12 cellular contexts compared by ENCODE assay signal in the genomic region with DNA sequence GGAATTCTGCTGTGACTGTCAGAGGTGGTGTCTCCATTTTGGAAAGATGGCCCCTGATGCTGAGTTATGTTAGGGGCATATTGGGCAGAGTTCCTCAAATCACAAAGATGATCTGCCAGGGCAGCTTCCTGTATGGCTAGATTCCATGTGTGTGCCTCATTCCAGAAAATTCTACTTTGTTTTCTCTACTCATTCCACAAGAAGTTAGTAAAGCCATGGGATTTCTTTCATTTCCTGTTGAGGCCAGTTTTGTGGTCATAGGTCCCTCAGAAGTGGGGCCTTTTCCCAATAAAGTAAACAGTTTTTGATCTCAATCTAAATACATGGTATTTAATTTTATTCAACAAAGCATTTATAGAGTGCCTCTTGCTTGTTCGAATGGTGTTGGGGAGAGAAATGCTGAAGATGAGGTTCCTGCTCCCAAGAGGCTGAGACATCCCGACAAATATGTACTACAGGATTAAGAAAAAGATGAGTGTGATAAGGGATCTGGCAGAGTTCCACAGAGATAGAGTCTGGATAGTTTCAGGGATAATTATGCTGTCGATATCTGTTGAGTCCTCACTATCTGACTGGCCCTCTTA. TPM values are rescaled to one million over a fixed set of nuclear protein-coding genes. Genes with fewer than 3 reads are reported as not detected.
DNase-seq lines count a peak whose midpoint lies in the region; ATAC-seq, FAIRE-seq and TF ChIP-seq lines count a peak whose summit lies in the region.
"Had no signal": no experiment of that assay in that cellular context is flagged by ENCODE, and none has a peak within 500 bp of the region (broad histone marks: within the 10 kb centered on the region; RNA-seq: fewer than 3 reads in every experiment).

No MANE protein-coding gene starts in this region.

- no peaks in the 10 kb centered on the region for H3K4me1 Mint-ChIP-seq in activated T-cell treated with anti-CD3 and anti-CD28 coated beads, Interleukin-2, amount 50 U/mL, for 4 hours (ENCODE audit: low read depth)
- H3K4me1 Mint-ChIP-seq: GM23338; naive thymus-derived CD8-positive, alpha-beta T cell had no signal

- TF ChIP-seq CTCF in AG09319 (IDR thresholded peaks at IDR 0.05; ENCODE audit: low read depth, low read length) (no peak), epithelial cell of esophagus (IDR thresholded peaks at IDR 0.05; ENCODE audit: insufficient read depth, low read depth, low read length, missing control alignments) (no peak), psoas muscle (IDR thresholded peaks at IDR 0.05) (no peak)

- no peaks in the 10 kb centered on the region for H3K9me3 ChIP-seq in psoas muscle

- no peaks in the 10 kb centered on the region for H3K27me3 Mint-ChIP-seq in activated T-cell treated with anti-CD3 and anti-CD28 coated beads, Interleukin-2, amount 50 U/mL, for 4 hours (ENCODE audit: low read depth)
- H3K27me3 Mint-ChIP-seq: naive thymus-derived CD8-positive, alpha-beta T cell had no signal

- H3K27ac ChIP-seq in psoas muscle: no peak overlapping the region
- H3K27ac ChIP-seq: C4-2B had no signal

- H3K9me3 Mint-ChIP-seq in activated T-cell treated with anti-CD3 and anti-CD28 coated beads, Interleukin-2, amount 50 U/mL, for 4 hours: no peaks in the 10 kb centered on the region
- H3K9me3 Mint-ChIP-seq: naive thymus-derived CD8-positive, alpha-beta T cell had no signal

- no peak for ATAC-seq in HG03439 (IDR thresholded peaks at IDR 0.05; ENCODE audit: unreplicated experiment)
- ATAC-seq in activated T-cell treated with anti-CD3 and anti-CD28 coated beads, Interleukin-2, amount 50 U/mL, for 4 hours: no peak
- ATAC-seq in psoas muscle: no peak
- ATAC-seq: GM23338; naive thymus-derived CD8-positive, alpha-beta T cell had no signal

- peaks cover 16% of the 10 kb centered on the region for H3K4me1 ChIP-seq in psoas muscle

- peak; percentile 62 for DNase-seq in AG09319 (ENCODE audit: extremely low read depth, low read depth)
- peak; percentile 23 for DNase-seq in RCC 7860 (ENCODE audit: low spot score)
- DNase-seq in epithelial cell of esophagus (ENCODE audit: low read depth): peak; percentile 72
- DNase-seq in non-pigmented ciliary epithelial cell (ENCODE audit: low read depth): peak; percentile 79
- no peak for DNase-seq in activated T-cell treated with anti-CD3 and anti-CD28 coated beads, Interleukin-2, amount 50 U/mL, for 4 hours
- no peak for DNase-seq in NCI-H748 treated with DMSO at 0.1 percent for 48 hours (lab: John Stamatoyannopoulos, UW)
- no peak for DNase-seq in psoas muscle
- DNase-seq: naive thymus-derived CD8-positive, alpha-beta T cell; NCI-H2107 had no signal

- no peak for FAIRE-seq in RCC 7860 (lab: Jason Lieb, UNC)

- H3K4me3 Mint-ChIP-seq in activated T-cell treated with anti-CD3 and anti-CD28 coated beads, Interleukin-2, amount 50 U/mL, for 4 hours: no peak overlapping the region
- H3K4me3 Mint-ChIP-seq: GM23338; naive thymus-derived CD8-positive, alpha-beta T cell had no signal

- intact Hi-C loops in psoas muscle (cut with DNase I): loop anchor here (5.0 to 10.0 kb wide), 3 partner anchors 173 to 831 kb away; no protein-coding TSS in a partner anchor

- 77 to 82% (median 79%) methylated on average over 3 of the region's 3 CpGs for WGBS in psoas muscle, 3 donors

- H3K4me3 ChIP-seq in epithelial cell of esophagus (ENCODE audit: low read length): no peak overlapping the region
- no peak overlapping the region for H3K4me3 ChIP-seq in psoas muscle
- H3K4me3 ChIP-seq: GM23338 had no signal

- no peaks in the 10 kb centered on the region for H3K27me3 ChIP-seq in psoas muscle (ENCODE audit: insufficient read depth in 3 of 3, low read length in 2 of 3)

- no peaks in the 10 kb centered on the region for H3K36me3 Mint-ChIP-seq in activated T-cell treated with anti-CD3 and anti-CD28 coated beads, Interleukin-2, amount 50 U/mL, for 4 hours (ENCODE audit: insufficient read depth)
- H3K36me3 Mint-ChIP-seq: naive thymus-derived CD8-positive, alpha-beta T cell had no signal

- no peaks in the 10 kb centered on the region for H3K36me3 ChIP-seq in psoas muscle (ENCODE audit: insufficient read depth in 1 of 2, low read depth in 1 of 2)

RNA-seq across cellular contexts. Expression of a gene that starts 33.0 kb away (rescaled TPM):
- total RNA-seq in activated T-cell treated with anti-CD3 and anti-CD28 coated beads, Interleukin-2, amount 50 U/mL, for 4 hours: 1 to 10 TPM; 1.6 to 2.1 (median 1.7) TPM
- 1 to 10 TPM; 1.3 to 3.5 (median 2.0) TPM for total RNA-seq in psoas muscle
- polyA plus RNA-seq in psoas muscle: 1 to 10 TPM in 2 of 3 donors, under 1 TPM in 1; 0.86 to 3.3 (median 1.1) TPM

RNA-seq across cellular contexts. Expression of a gene that starts 52.2 kb away (rescaled TPM):
- under 1 TPM; 0.08 to 0.25 (median 0.14) TPM for total RNA-seq in activated T-cell treated with anti-CD3 and anti-CD28 coated beads, Interleukin-2, amount 50 U/mL, for 4 hours
- 10 to 100 TPM in 2 of 4 donors, 1 to 10 TPM in 2; 2.3 to 32.0 (median 9.0) TPM for total RNA-seq in psoas muscle
- 1 to 10 TPM; 2.4 to 4.6 (median 2.4) TPM for polyA plus RNA-seq in psoas muscle
- polyA plus RNA-seq: naive thymus-derived CD8-positive, alpha-beta T cell had no signal

Comparison
In these comparisons a context has a peak if more than half of its experiments do, and no peak if none do; other contexts are left out.
1. DNase-seq: peak in AG09319 (single experiment), RCC 7860 (single experiment), epithelial cell of esophagus (single experiment) and non-pigmented ciliary epithelial cell (single experiment); none in activated T-cell treated with anti-CD3 and anti-CD28 coated beads, Interleukin-2, amount 50 U/mL, for 4 hours (single experiment), NCI-H748 treated with DMSO at 0.1 percent for 48 hours (single experiment) and psoas muscle (0 of 2).